In genomic region chr18:49459404-49460171, GRCh38 we compare ENCODE assay signal across 8 cellular contexts. TPM values are rescaled to one million over a fixed set of nuclear protein-coding genes. Genes with fewer than 3 reads are reported as not detected.
A peak's percentile ranks its signal among the peaks of the same experiment; 100 is the strongest.
DNase-seq lines count a peak whose midpoint lies in the region; ATAC-seq and TF ChIP-seq lines count a peak whose summit lies in the region.

No MANE protein-coding gene starts in this region.

- H3K4me3 Mint-ChIP-seq in Calu3 (ENCODE audit: low read depth, unreplicated experiment), result peak overlapping the region; percentile 64
- H3K4me3 Mint-ChIP-seq in brain, result peak overlapping the region; percentile 85 to 91 (median 88)

- H3K4me1 Mint-ChIP-seq in Calu3 (ENCODE audit: low read depth, unreplicated experiment), result peaks cover 20% of the 10 kb centered on the region
- H3K4me1 Mint-ChIP-seq in brain, result peaks cover 52% of the 10 kb centered on the region

- no TSS peak for BruUV-seq in Calu3 (replicated peaks; lab: Mats Ljungman, UMichigan)

- intact Hi-C loops in Calu3 (cut with micrococcal nuclease; ENCODE audit: unreplicated experiment), result no loop called here

- DNase-seq in Calu3, result no peak
- DNase-seq in OCI-M1 (lab: John Stamatoyannopoulos, UW), result peak; percentile 54
- no peak for DNase-seq in left lobe of liver (ENCODE audit: low spot score)
- peak; percentile 12 for DNase-seq in stimulated activated CD8-positive, alpha-beta memory T cell treated with anti-CD3 and anti-CD28 coated beads, Interleukin-4, amount 100 ng/mL, for 24 hours (ENCODE audit: low read depth)
- DNase-seq in HK-2 (ENCODE audit: unreplicated experiment), result no peak
- DNase-seq in iPS-NIHi11 (ENCODE audit: low spot score), result no peak

- H3K27ac Mint-ChIP-seq in Calu3 (ENCODE audit: unreplicated experiment), result no peak overlapping the region
- peak overlapping the region in 4 of 5 experiments; percentile 17 to 66 (median 47) for H3K27ac Mint-ChIP-seq in brain

- H3K27me3 Mint-ChIP-seq in Calu3 (ENCODE audit: unreplicated experiment), result no peaks in the 10 kb centered on the region
- H3K27me3 Mint-ChIP-seq in brain, result peaks cover 7% of the 10 kb centered on the region

- TF ChIP-seq CTCF in Calu3 (IDR thresholded peaks at IDR 0.05; ENCODE audit: unreplicated experiment) (no peak), brain (conservative IDR thresholded peaks at IDR 0.05) (no peak)

- H3K36me3 Mint-ChIP-seq in Calu3 (ENCODE audit: insufficient read depth, unreplicated experiment) (peaks cover 21% of the 10 kb centered on the region), brain (peaks cover 19% of the 10 kb centered on the region)

- ATAC-seq in GM21723 (IDR thresholded peaks at IDR 0.05; ENCODE audit: unreplicated experiment), result peak; percentile 45
- ATAC-seq in left lobe of liver, result peak; percentile 52

- H3K9me3 Mint-ChIP-seq in Calu3 (ENCODE audit: low read depth, unreplicated experiment) (no peaks in the 10 kb centered on the region), brain (peaks cover 0 to 6% (median 4%) of the 10 kb centered on the region in 5 experiments)

- CTCF ChIA-PET in Calu3 (lab: Charles Lee), result interaction anchor here (0.6 kb wide), 1 partner anchor 632 kb away, joined by 3 read pairs; no protein-coding TSS in a partner anchor

RNA-seq across cellular contexts. Expression of gene DYM, which starts 0.9 kb away (rescaled TPM):
- total RNA-seq in Calu3 (2022) (45.4 and 47.7 TPM in 2 replicates), left lobe of liver (28.5 TPM)
- 58.0 TPM for polyA plus RNA-seq in brain (ENCODE audit: insufficient read depth, low read depth, low replicate concordance)

RNA-seq across cellular contexts. Expression of gene C18orf32, which starts 27.4 kb away (rescaled TPM):
- total RNA-seq in Calu3 (2022) (57.8 and 73.8 TPM in 2 replicates), left lobe of liver (30.0 TPM)
- polyA plus RNA-seq in brain (ENCODE audit: insufficient read depth, low read depth, low replicate concordance), result 140 TPM

RNA-seq across cellular contexts. Expression of gene RPL17, which starts 32.7 kb away (rescaled TPM):
- total RNA-seq in Calu3 (2022) (1,255 and 1,278 TPM in 2 replicates), left lobe of liver (418 TPM)
- 1,067 TPM for polyA plus RNA-seq in brain (ENCODE audit: insufficient read depth, low read depth, low replicate concordance)

Comparison
In these comparisons a context has a peak if more than half of its experiments do, and no peak if none do; other contexts are left out.
1. DNase-seq: peak in OCI-M1 (single experiment) and stimulated activated CD8-positive, alpha-beta memory T cell treated with anti-CD3 and anti-CD28 coated beads, Interleukin-4, amount 100 ng/mL, for 24 hours (single experiment); none in Calu3 (single experiment), left lobe of liver (single experiment), HK-2 (single experiment) and iPS-NIHi11 (single experiment).